ENCODE assay signal across 9 cellular contexts in the genomic region with DNA sequence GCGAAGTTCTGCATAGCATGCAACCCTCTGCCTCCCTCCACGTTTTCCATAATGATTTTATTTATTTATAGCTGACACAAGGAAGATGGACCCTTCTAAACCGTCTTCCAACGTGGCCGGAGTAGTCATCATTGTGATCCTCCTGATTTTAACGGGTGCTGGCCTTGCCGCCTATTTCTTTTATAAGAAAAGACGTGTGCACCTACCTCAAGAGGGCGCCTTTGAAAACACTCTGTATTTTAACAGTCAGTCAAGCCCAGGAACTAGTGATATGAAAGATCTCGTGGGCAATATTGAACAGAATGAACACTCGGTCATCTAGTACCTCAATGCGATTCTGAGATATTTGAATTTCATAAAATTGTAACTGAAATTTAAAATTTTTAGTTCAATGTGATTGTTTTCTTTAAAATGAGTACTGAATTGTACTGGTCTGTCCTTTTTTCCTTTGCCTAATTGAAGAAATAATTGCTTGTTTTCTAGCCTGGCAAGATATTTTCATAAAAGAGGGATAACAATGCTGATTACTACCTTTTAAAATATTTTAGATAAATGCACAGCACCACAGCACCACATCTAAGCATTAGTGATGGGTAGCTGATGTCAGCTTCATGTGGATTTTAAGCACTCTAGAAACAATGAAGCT. TPM values are rescaled to one million over a fixed set of nuclear protein-coding genes. Genes with fewer than 3 reads are reported as not detected.
DNase-seq lines count a peak whose midpoint lies in the region; ATAC-seq, FAIRE-seq and TF ChIP-seq lines count a peak whose summit lies in the region.
"Had no signal": no experiment of that assay in that cellular context is flagged by ENCODE, and none has a peak within 500 bp of the region (broad histone marks: within the 10 kb centered on the region; RNA-seq: fewer than 3 reads in every experiment).

No MANE protein-coding gene starts in this region.

- ATAC-seq in Right ventricle myocardium superior (ENCODE audit: poor library complexity) (peak; percentile 25), HG02981 (IDR thresholded peaks at IDR 0.05; ENCODE audit: unreplicated experiment) (peak; percentile 45), HG03520 (IDR thresholded peaks at IDR 0.05; ENCODE audit: unreplicated experiment) (no peak), HG03280 (IDR thresholded peaks at IDR 0.05; ENCODE audit: unreplicated experiment) (no peak)

- H2AFZ ChIP-seq in endothelial cell of umbilical vein (ENCODE audit: low read depth, low read length): no peak overlapping the region

- no peak overlapping the region for H3K4me3 ChIP-seq in Peyer's patch
- H3K4me3 ChIP-seq in endothelial cell of umbilical vein (replicated peaks in 1 of 3; ENCODE audit: insufficient read depth in 1 of 3, low read depth in 1 of 3, low read length in 3 of 3): no peak overlapping the region

- dilution Hi-C loops in endothelial cell of umbilical vein (cut with MboI; ENCODE audit: extremely low pct_ligation_motif_present, low sequenced_read_pairs): no loop called here

- DNase-seq in Right ventricle myocardium superior (no peak), cardiac septum (ENCODE audit: low spot score) (no peak), Peyer's patch (peak in 1 of 3 donors; percentile 60), endothelial cell of umbilical vein (ENCODE audit: low read depth, low spot score) (peak; percentile 51), nephron progenitor cell (peak; percentile 10)

- TF ChIP-seq CTCF in Peyer's patch (IDR thresholded peaks at IDR 0.05): peak in 4 of 6 experiments; percentile 40 to 68 (median 60)
- peak; percentile 46 to 47 for TF ChIP-seq CTCF in endothelial cell of umbilical vein (IDR thresholded peaks at IDR 0.05; ENCODE audit: extremely low read depth in 1 of 2, insufficient read depth in 1 of 2, low read depth in 1 of 2, low read length in 2 of 2)
- peak; percentile 29 for TF ChIP-seq CTCF in nephron progenitor cell (IDR thresholded peaks at IDR 0.05)

- H4K20me1 ChIP-seq in endothelial cell of umbilical vein (replicated peaks; ENCODE audit: control insufficient read depth, extremely low read depth, insufficient read depth, low read length): no peaks in the 10 kb centered on the region

- H3K27me3 Mint-ChIP-seq in nephron progenitor cell (ENCODE audit: low read depth, poor library complexity): no peaks in the 10 kb centered on the region

- H3K9me1 ChIP-seq in endothelial cell of umbilical vein (replicated peaks; ENCODE audit: control insufficient read depth, extremely low read depth, insufficient read depth, low read length): no peaks in the 10 kb centered on the region

- H3K27me3 ChIP-seq in Peyer's patch (no peaks in the 10 kb centered on the region), endothelial cell of umbilical vein (ENCODE audit: control insufficient read depth in 2 of 2, insufficient read depth in 2 of 2, low read length in 2 of 2) (peaks cover 5% of the 10 kb centered on the region in 2 experiments)

- no peak for TF ChIP-seq POLR2A in Peyer's patch (IDR thresholded peaks at IDR 0.05)
- TF ChIP-seq POLR2A in endothelial cell of umbilical vein (IDR thresholded peaks at IDR 0.05; ENCODE audit: low read depth, low read length): no peak

- no peaks in the 10 kb centered on the region for H3K4me1 Mint-ChIP-seq in nephron progenitor cell
- H3K4me1 Mint-ChIP-seq: central memory CD8-positive, alpha-beta T cell had no signal

- no peak overlapping the region for H3K4me3 Mint-ChIP-seq in nephron progenitor cell
- H3K4me3 Mint-ChIP-seq: central memory CD8-positive, alpha-beta T cell had no signal

- peak; percentile 37 for FAIRE-seq in endothelial cell of umbilical vein (lab: Jason Lieb, UNC)

- no peak overlapping the region for H3K9ac ChIP-seq in endothelial cell of umbilical vein (replicated peaks; ENCODE audit: extremely low read depth, insufficient read depth, low read length)

- H3K27ac Mint-ChIP-seq in nephron progenitor cell: no peak overlapping the region

- no peaks in the 10 kb centered on the region for H3K36me3 ChIP-seq in Peyer's patch
- no peaks in the 10 kb centered on the region for H3K36me3 ChIP-seq in endothelial cell of umbilical vein (ENCODE audit: control insufficient read depth in 2 of 2, extremely low read depth in 1 of 2, insufficient read depth in 2 of 2, low read length in 2 of 2)

- H3K9me3 Mint-ChIP-seq in nephron progenitor cell: peaks cover 8% of the 10 kb centered on the region
- H3K9me3 Mint-ChIP-seq: central memory CD8-positive, alpha-beta T cell had no signal

- H3K9me3 ChIP-seq in Peyer's patch: no peaks in the 10 kb centered on the region
- no peaks in the 10 kb centered on the region for H3K9me3 ChIP-seq in endothelial cell of umbilical vein (replicated peaks; ENCODE audit: control insufficient read depth, insufficient read depth, low read length)

- intact Hi-C loops in Right ventricle myocardium superior (cut with DNase I): loop anchor here (5.0 to 10.0 kb wide), 2 partner anchors 185 to 302 kb away; no protein-coding TSS in a partner anchor
- intact Hi-C loops in cardiac septum (cut with DNase I): loop anchor here (2.0 to 10.0 kb wide), 3 partner anchors 175 to 397 kb away; no protein-coding TSS in a partner anchor
- intact Hi-C loops in endothelial cell of umbilical vein (cut with micrococcal nuclease): loop anchor here (1.0 kb wide), 2 partner anchors 194 to 305 kb away; no protein-coding TSS in a partner anchor

- H3K4me2 ChIP-seq in endothelial cell of umbilical vein (ENCODE audit: insufficient read depth, low read length): no peak overlapping the region

- BruUV-seq in endothelial cell of umbilical vein (replicated peaks; lab: Mats Ljungman, UMichigan): no TSS peak

- CTCF ChIA-PET in endothelial cell of umbilical vein (lab: Charles Lee): interaction anchor here (0.6 to 1.1 kb wide), 3 partner anchors 9 to 1477 kb away, joined by 3 read pairs; no protein-coding TSS in a partner anchor

- no peaks in the 10 kb centered on the region for H3K4me1 ChIP-seq in Peyer's patch
- H3K4me1 ChIP-seq in endothelial cell of umbilical vein (ENCODE audit: control insufficient read depth, extremely low read depth, insufficient read depth, low read length): no peaks in the 10 kb centered on the region

- POLR2A ChIA-PET in endothelial cell of umbilical vein (lab: Charles Lee): no interaction called here

- no peaks in the 10 kb centered on the region for H3K79me2 ChIP-seq in endothelial cell of umbilical vein (ENCODE audit: control insufficient read depth, insufficient read depth, low read length)

- no peak overlapping the region for H3K27ac ChIP-seq in Peyer's patch
- H3K27ac ChIP-seq in endothelial cell of umbilical vein (ENCODE audit: insufficient read depth, low read depth, low read length): no peak overlapping the region

- peaks cover 7% of the 10 kb centered on the region for H3K36me3 Mint-ChIP-seq in nephron progenitor cell (ENCODE audit: low read depth)

TF ChIP-seq in endothelial cell of umbilical vein, 7 proteins besides CTCF, POLR2A, EP300 and RAD21:
- TF ChIP-seq FOS (IDR thresholded peaks at IDR 0.05; ENCODE audit: borderline replicate concordance, insufficient read depth, low read length): no peak
- TF ChIP-seq EZH2 (IDR thresholded peaks at IDR 0.05; ENCODE audit: borderline replicate concordance, low read depth, low read length, severe bottlenecking): no peak
- TF ChIP-seq, protein P1, sequence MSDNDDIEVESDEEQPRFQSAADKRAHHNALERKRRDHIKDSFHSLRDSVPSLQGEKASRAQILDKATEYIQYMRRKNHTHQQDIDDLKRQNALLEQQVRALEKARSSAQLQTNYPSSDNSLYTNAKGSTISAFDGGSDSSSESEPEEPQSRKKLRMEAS (IDR thresholded peaks at IDR 0.05; ENCODE audit: insufficient read depth, insufficient read length): no peak

RNA-seq across cellular contexts. Expression of a gene that starts 41.5 kb away (rescaled TPM):
- total RNA-seq in Right ventricle myocardium superior: not detected
- not detected for total RNA-seq in cardiac septum
- under 1 TPM in 1 of 4 donors, not detected in 3; 0.54 TPM for total RNA-seq in Peyer's patch
- total RNA-seq in endothelial cell of umbilical vein: not detected in 2 replicates
- not detected in 2 replicates for polyA plus RNA-seq in endothelial cell of umbilical vein
- not detected in 2 replicates for polyA plus RNA-seq in endothelial cell of umbilical vein (2011; cell fraction: cytosol; rRNA removed)
- polyA plus RNA-seq in endothelial cell of umbilical vein (2011; cell fraction: nucleus; rRNA removed): not detected in 2 replicates
- not detected in 2 replicates for polyA plus RNA-seq in endothelial cell of umbilical vein (2012)
- not detected in 2 replicates for polyA minus RNA-seq in endothelial cell of umbilical vein
- not detected for polyA minus RNA-seq in endothelial cell of umbilical vein (2011; cell fraction: cytosol; rRNA and poly(A)+ RNA removed)
- polyA minus RNA-seq in endothelial cell of umbilical vein (2011; cell fraction: nucleus; rRNA and poly(A)+ RNA removed): not detected in 2 replicates

Comparison
In these comparisons a context has a peak if more than half of its experiments do, and no peak if none do; other contexts are left out.
1. ATAC-seq: peak in Right ventricle myocardium superior (single experiment) and HG02981 (single experiment); none in HG03520 (single experiment) and HG03280 (single experiment).
2. DNase-seq: peak in endothelial cell of umbilical vein (single experiment) and nephron progenitor cell (single experiment); none in Right ventricle myocardium superior (single experiment) and cardiac septum (single experiment).
3. Peak in every context shown above with its lines, with median percentiles within 50 percentile points of each other: CTCF ChIP-seq.